ENCODE assay signal across 7 cellular contexts in genomic region chr10:119028900-119029612, GRCh38. TPM values are rescaled to one million over a fixed set of nuclear protein-coding genes. Genes with fewer than 3 reads are reported as not detected.
A peak's percentile ranks its signal among the peaks of the same experiment; 100 is the strongest.
DNase-seq lines count a peak whose midpoint lies in the region; ATAC-seq, FAIRE-seq and TF ChIP-seq lines count a peak whose summit lies in the region.

No MANE protein-coding gene starts in this region.

- WGBS in mammary epithelial cell (ENCODE audit: low coverage, missing lambda C conversion rate) = 29% methylated on average over 15 of the region's 68 CpGs
- WGBS in small intestine, 3 donors = 1 to 3% (median 3%) methylated on average over 38 to 68 of the region's 68 CpGs

- peak; percentile 68 for ATAC-seq in GM18498 (IDR thresholded peaks at IDR 0.05; ENCODE audit: unreplicated experiment)
- ATAC-seq in HG02885 (IDR thresholded peaks at IDR 0.05; ENCODE audit: poor library complexity, unreplicated experiment) = peak; percentile 68
- peak; percentile 80 for ATAC-seq in WTC11

- H3K4me3 Mint-ChIP-seq in WTC11 (peak overlapping the region; percentile 65), immature natural killer cell (peak overlapping the region; percentile 74 to 84 (median 78))

- H3K9me3 Mint-ChIP-seq in WTC11 (no peaks in the 10 kb centered on the region), immature natural killer cell (no peaks in the 10 kb centered on the region)

- H3K4me2 ChIP-seq in mammary epithelial cell (ENCODE audit: insufficient read depth, low read depth, low read length) = peak overlapping the region; percentile 92

- BruUV-seq in mammary epithelial cell (replicated peaks; lab: Mats Ljungman, UMichigan) = no TSS peak

- in situ Hi-C loops in mammary epithelial cell (cut with MboI; ENCODE audit: low sequenced_read_pairs in 2 of 2) = loop anchor here in 1 of 2 donors (10.0 kb wide), 1 partner anchor 174 kb away; no protein-coding TSS in a partner anchor

- dilution Hi-C loops in mammary epithelial cell (cut with HindIII; ENCODE audit: low sequenced_read_pairs) = no loop called here

- no peak overlapping the region for H3K27ac ChIP-seq in mammary epithelial cell (ENCODE audit: insufficient read depth, low read depth, low read length)
- peak overlapping the region in 1 of 2 donors; percentile 27 for H3K27ac ChIP-seq in small intestine (ENCODE audit: low read depth in 1 of 2, low read length in 1 of 2)

- POLR2A ChIA-PET in WTC11 (lab: Charles Lee) = interaction anchor here (0.6 to 2.0 kb wide), 4 partner anchors 51 to 789 kb away, joined by 3 to 6 read pairs (median 4); partner anchors contain the start of genes CACUL1 and DENND10

- DNase-seq in NCI-H2081 (lab: John Stamatoyannopoulos, UW) (peak; percentile 82 to 91), WTC11 (ENCODE audit: low spot score) (peak; percentile 96), mammary epithelial cell (peak; percentile 73), immature natural killer cell (peak; percentile 82 to 85 (median 82)), small intestine (peak; percentile 77)

- H3K27ac Mint-ChIP-seq in WTC11 (no peak overlapping the region), immature natural killer cell (peak overlapping the region in 1 of 6 donors; percentile 32)

- H3K4me3 ChIP-seq in mammary epithelial cell (replicated peaks in 1 of 3; ENCODE audit: insufficient read depth in 1 of 3, low read depth in 2 of 3, low read length in 3 of 3) = peak overlapping the region; percentile 24 to 71 (median 32)
- H3K4me3 ChIP-seq in small intestine (ENCODE audit: low read depth in 1 of 2, low read length in 2 of 2) = peak overlapping the region; percentile 48 to 71

- peaks cover 32% of the 10 kb centered on the region for H3K4me1 ChIP-seq in mammary epithelial cell (ENCODE audit: insufficient read depth, low read length)
- no peaks in the 10 kb centered on the region for H3K4me1 ChIP-seq in small intestine (ENCODE audit: control insufficient read depth in 2 of 2, insufficient read depth in 1 of 2, low read depth in 1 of 2, low read length in 1 of 2)

- H3K4me1 Mint-ChIP-seq in WTC11 = peaks cover 24% of the 10 kb centered on the region
- peaks cover 8 to 19% of the 10 kb centered on the region in 2 donors for H3K4me1 Mint-ChIP-seq in immature natural killer cell

- H2AFZ ChIP-seq in mammary epithelial cell (ENCODE audit: low read depth, low read length) = peak overlapping the region; percentile 20

- H3K79me2 ChIP-seq in mammary epithelial cell (ENCODE audit: insufficient read depth, low read length) = peaks cover 3% of the 10 kb centered on the region

- CTCF ChIA-PET in WTC11 (lab: Charles Lee) (interaction anchor here (1.0 to 1.3 kb wide), 5 partner anchors 23 to 434 kb away, joined by 3 to 4 read pairs (median 3); no protein-coding TSS in a partner anchor), mammary epithelial cell (lab: Charles Lee; ENCODE audit: low non-redundant PET) (no interaction called here)

- H3K36me3 ChIP-seq in mammary epithelial cell (ENCODE audit: insufficient read depth, low read length) (peaks cover 10% of the 10 kb centered on the region), small intestine (ENCODE audit: control insufficient read depth in 2 of 2, insufficient read depth in 2 of 2, low read length in 2 of 2) (peaks cover 3% of the 10 kb centered on the region in 2 donors)

- H3K27me3 ChIP-seq in mammary epithelial cell (ENCODE audit: insufficient read depth, low read length) (no peaks in the 10 kb centered on the region), small intestine (ENCODE audit: control insufficient read depth in 2 of 2, insufficient read depth in 2 of 2, low read length in 2 of 2) (no peaks in the 10 kb centered on the region)

- FAIRE-seq in small intestine (lab: Jason Lieb, UNC) = no peak

- H4K20me1 ChIP-seq in mammary epithelial cell (ENCODE audit: insufficient read depth, low read length) = no peaks in the 10 kb centered on the region

- H3K9ac ChIP-seq in mammary epithelial cell (ENCODE audit: insufficient read depth, low read length) = no peak overlapping the region

- no peaks in the 10 kb centered on the region for H3K9me3 ChIP-seq in mammary epithelial cell (replicated peaks; ENCODE audit: insufficient read depth, low read length)
- no peaks in the 10 kb centered on the region for H3K9me3 ChIP-seq in small intestine (ENCODE audit: control insufficient read depth, low read depth)

- H3K27me3 Mint-ChIP-seq in WTC11 (ENCODE audit: low read depth) = peaks cover 6% of the 10 kb centered on the region
- peaks cover 0 to 5% (median 4%) of the 10 kb centered on the region in 3 donors for H3K27me3 Mint-ChIP-seq in immature natural killer cell (ENCODE audit: low read depth in 3 of 3)

- peaks cover 4% of the 10 kb centered on the region for H3K36me3 Mint-ChIP-seq in WTC11
- peaks cover 0 to 12% (median 7%) of the 10 kb centered on the region in 3 donors for H3K36me3 Mint-ChIP-seq in immature natural killer cell

- intact Hi-C loops in mammary epithelial cell (cut with micrococcal nuclease) = loop anchor here (2.0 to 10.0 kb wide), 3 partner anchors 228 to 462 kb away; no protein-coding TSS in a partner anchor

- TF ChIP-seq CTCF in WTC11 (IDR thresholded peaks at IDR 0.05) (no peak), mammary epithelial cell (conservative IDR thresholded peaks at IDR 0.05 in 1 of 2, IDR thresholded peaks at IDR 0.05 in 1 of 2; ENCODE audit: extremely low read depth in 1 of 2, insufficient read depth in 1 of 2, low read depth in 1 of 2, low read length in 2 of 2) (peak; percentile 1 to 29)

TF ChIP-seq in WTC11, 78 proteins besides CTCF, POLR2A, EP300 and RAD21 (continues in another document):
- TF ChIP-seq E2F5 (CRISPR knock-in tag; IDR thresholded peaks at IDR 0.05) (0 out of 2 replicates have a peak, but pooled peaks have one; percentile 64), ZBTB21 (CRISPR knock-in tag; IDR thresholded peaks at IDR 0.05; ENCODE audit: borderline replicate concordance) (0 out of 2 replicates have a peak, but pooled peaks have one; percentile 35), SP1 (CRISPR knock-in tag; conservative IDR thresholded peaks at IDR 0.05) (peak; percentile 92), ZNF263 (CRISPR knock-in tag; IDR thresholded peaks at IDR 0.05; ENCODE audit: low read depth) (peak; percentile 68; the same call in 1 of the 2 replicates), ZNF138 (CRISPR knock-in tag; conservative IDR thresholded peaks at IDR 0.05) (0 out of 2 replicates have a peak, but pooled peaks have one; percentile 34), NFYB (CRISPR knock-in tag; conservative IDR thresholded peaks at IDR 0.05; ENCODE audit: low read depth) (peak; percentile 89), MAX (CRISPR knock-in tag; IDR thresholded peaks at IDR 0.05) (peak; percentile 36; the same call in 1 of the 2 replicates), PRDM15 (CRISPR knock-in tag; IDR thresholded peaks at IDR 0.05) (peak; percentile 71)

RNA-seq across cellular contexts. Expression of gene NANOS1, which starts 0.5 kb away (rescaled TPM):
- 2.9 to 4.3 TPM (median 2.9 TPM) in 3 replicates for total RNA-seq in WTC11 (2021)
- 1 to 10 TPM; 1.2 to 9.8 TPM for total RNA-seq in mammary epithelial cell
- 2.1 TPM for polyA plus RNA-seq in mammary epithelial cell
- polyA minus RNA-seq in mammary epithelial cell = not detected
- polyA plus RNA-seq in immature natural killer cell = under 1 TPM in 2 of 3 donors, not detected in 1; 0.12 to 0.24 TPM
- under 1 TPM in 1 of 3 donors, not detected in 2; 0.61 TPM for polyA plus RNA-seq in small intestine

RNA-seq across cellular contexts. Expression of gene EIF3A, which starts 51.6 kb away (rescaled TPM):
- total RNA-seq in WTC11 (2021) = 177 to 213 TPM (median 178 TPM) in 3 replicates
- 100 to 1,000 TPM; 115 to 170 TPM for total RNA-seq in mammary epithelial cell
- 23.1 TPM for polyA plus RNA-seq in mammary epithelial cell
- 129 TPM for polyA minus RNA-seq in mammary epithelial cell
- 10 to 100 TPM; 19.9 to 61.2 (median 21.4) TPM for polyA plus RNA-seq in immature natural killer cell
- polyA plus RNA-seq in small intestine = 10 to 100 TPM; 41.8 to 63.6 (median 41.9) TPM
